1 cellular context compared by ENCODE assay signal in the genomic region with DNA sequence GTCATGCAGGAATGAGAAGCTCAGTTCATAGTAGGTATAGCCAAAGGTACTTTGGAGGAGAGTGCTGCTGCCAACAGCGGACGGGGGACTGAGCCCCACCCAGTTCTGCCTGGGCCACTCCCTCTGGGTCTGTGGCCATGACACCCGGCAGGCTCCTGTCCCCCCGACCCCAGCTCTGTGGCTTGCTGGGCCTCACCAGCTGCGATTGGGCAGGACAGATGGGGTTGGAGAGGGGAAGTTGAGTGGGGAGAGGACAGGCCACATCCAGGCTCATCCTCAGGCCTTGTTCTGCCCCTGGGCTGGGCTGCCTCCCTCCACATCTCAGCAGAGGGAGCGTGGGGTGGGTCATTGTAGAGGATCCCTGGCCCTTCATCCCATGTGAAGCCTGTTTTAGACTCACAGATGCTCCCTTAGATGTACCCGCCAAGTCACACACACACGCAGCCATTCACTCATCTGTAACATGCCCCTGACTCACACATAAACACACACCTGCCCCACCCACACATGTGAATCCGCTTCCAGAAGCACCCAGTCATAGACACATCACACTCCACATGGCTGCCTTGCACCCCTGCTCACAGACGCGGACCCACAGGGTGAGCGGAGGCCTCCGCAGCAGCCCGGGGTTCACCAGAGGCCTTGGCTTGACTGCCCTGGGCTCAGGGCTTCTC.
TF ChIP-seq lines count a peak whose summit lies in the region.

No MANE protein-coding gene starts in this region.

TF ChIP-seq in K562, 482 proteins besides CTCF, POLR2A, EP300 and RAD21 (continued from another document):
- TF ChIP-seq RHOXF2B (CRISPR knock-in tag; conservative IDR thresholded peaks at IDR 0.05) (no peak), HIVEP1 (CRISPR knock-in tag; IDR thresholded peaks at IDR 0.05) (no peak), MCM7 (IDR thresholded peaks at IDR 0.05) (no peak), TEAD4 (IDR thresholded peaks at IDR 0.05; ENCODE audit: low read length) (no peak), TEAD4 (CRISPR knock-in tag; IDR thresholded peaks at IDR 0.05; ENCODE audit: borderline replicate concordance) (no peak), HDGF (IDR thresholded peaks at IDR 0.05) (no peak), TAF9B (IDR thresholded peaks at IDR 0.05; ENCODE audit: partially characterized antibody) (no peak)
- TF ChIP-seq, protein P1, sequence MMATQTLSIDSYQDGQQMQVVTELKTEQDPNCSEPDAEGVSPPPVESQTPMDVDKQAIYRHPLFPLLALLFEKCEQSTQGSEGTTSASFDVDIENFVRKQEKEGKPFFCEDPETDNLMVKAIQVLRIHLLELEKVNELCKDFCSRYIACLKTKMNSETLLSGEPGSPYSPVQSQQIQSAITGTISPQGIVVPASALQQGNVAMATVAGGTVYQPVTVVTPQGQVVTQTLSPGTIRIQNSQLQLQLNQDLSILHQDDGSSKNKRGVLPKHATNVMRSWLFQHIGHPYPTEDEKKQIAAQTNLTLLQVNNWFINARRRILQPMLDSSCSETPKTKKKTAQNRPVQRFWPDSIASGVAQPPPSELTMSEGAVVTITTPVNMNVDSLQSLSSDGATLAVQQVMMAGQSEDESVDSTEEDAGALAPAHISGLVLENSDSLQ (IDR thresholded peaks at IDR 0.05): no peak
